In the genomic region with DNA sequence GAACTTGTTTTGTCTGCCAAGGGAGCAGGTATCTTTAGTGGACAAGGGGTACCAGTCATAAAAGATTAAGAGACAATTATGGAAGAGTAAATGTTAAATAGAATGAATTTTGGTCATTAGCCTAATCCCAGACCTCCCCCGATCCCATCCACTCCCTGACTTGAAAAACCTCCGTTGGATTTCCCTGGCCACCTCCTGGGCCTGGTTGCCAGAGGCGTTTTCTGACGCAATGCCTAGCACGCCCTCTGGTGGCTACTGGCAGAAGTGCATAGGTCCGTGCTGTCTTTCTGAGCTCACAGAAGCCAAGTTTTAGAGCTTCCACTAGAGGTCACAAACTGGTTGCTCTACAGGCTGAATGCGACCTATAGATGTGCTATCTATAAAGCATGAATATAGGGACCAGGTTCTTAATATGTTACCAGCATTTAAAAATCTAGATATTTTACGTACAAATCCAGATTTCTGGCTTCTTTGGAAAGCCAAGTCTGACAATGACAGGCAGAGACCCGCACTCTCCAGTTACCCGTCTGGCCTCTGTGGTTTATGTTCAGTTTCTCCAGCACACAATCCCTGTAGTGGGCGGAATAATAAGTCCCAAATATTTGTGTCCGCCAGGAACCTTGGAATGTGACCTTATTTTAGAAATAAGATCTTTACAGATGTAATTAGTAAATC, we compare ENCODE assay signal across 8 cellular contexts. TPM values are rescaled to one million over a fixed set of nuclear protein-coding genes. Genes with fewer than 3 reads are reported as not detected.
DNase-seq lines count a peak whose midpoint lies in the region; ATAC-seq, FAIRE-seq and TF ChIP-seq lines count a peak whose summit lies in the region.

No MANE protein-coding gene starts in this region.

- no peak for TF ChIP-seq POLR2A in body of pancreas (IDR thresholded peaks at IDR 0.05)

- peak; percentile 97 to 99 (median 99) for TF ChIP-seq CTCF in body of pancreas (IDR thresholded peaks at IDR 0.05)

- H3K36me3 ChIP-seq in body of pancreas (replicated peaks in 1 of 2; ENCODE audit: insufficient read depth in 1 of 2, low read depth in 2 of 2) = no peaks in the 10 kb centered on the region
- no peaks in the 10 kb centered on the region for H3K36me3 ChIP-seq in small intestine (ENCODE audit: control insufficient read depth in 2 of 2, insufficient read depth in 2 of 2, low read length in 2 of 2)

- no peak overlapping the region for H3K27ac ChIP-seq in body of pancreas
- H3K27ac ChIP-seq in small intestine (ENCODE audit: low read depth in 1 of 2, low read length in 1 of 2) = no peak overlapping the region

- no peaks in the 10 kb centered on the region for H3K4me1 ChIP-seq in body of pancreas
- H3K4me1 ChIP-seq in small intestine (ENCODE audit: control insufficient read depth in 2 of 2, insufficient read depth in 1 of 2, low read depth in 1 of 2, low read length in 1 of 2) = no peaks in the 10 kb centered on the region

- H3K27me3 ChIP-seq in body of pancreas (no peaks in the 10 kb centered on the region), small intestine (ENCODE audit: control insufficient read depth in 2 of 2, insufficient read depth in 2 of 2, low read length in 2 of 2) (no peaks in the 10 kb centered on the region)

- intact Hi-C loops in body of pancreas (cut with DNase I) = loop anchor here (10.0 kb wide), 1 partner anchor 296 kb away; no protein-coding TSS in a partner anchor

- FAIRE-seq in small intestine (lab: Jason Lieb, UNC) = no peak

- ATAC-seq in HG02970 (IDR thresholded peaks at IDR 0.05; ENCODE audit: low FRiP score, unreplicated experiment) (peak; percentile 53), body of pancreas (peak; percentile 92), HG02759 (IDR thresholded peaks at IDR 0.05; ENCODE audit: unreplicated experiment) (no peak)

- H3K9me3 ChIP-seq in body of pancreas = no peaks in the 10 kb centered on the region
- no peaks in the 10 kb centered on the region for H3K9me3 ChIP-seq in small intestine (ENCODE audit: control insufficient read depth, low read depth)

- peak; percentile 85 for DNase-seq in Daoy (ENCODE audit: low read depth)
- peak; percentile 86 for DNase-seq in NCI-H2171 treated with DMSO at 0.1 percent for 48 hours (lab: John Stamatoyannopoulos, UW)
- peak; percentile 89 for DNase-seq in UCSD-AML1 (lab: John Stamatoyannopoulos, UW; ENCODE audit: unreplicated experiment)
- peak; percentile 94 to 97 (median 94) for DNase-seq in body of pancreas
- DNase-seq in iPS DF 19.7 (ENCODE audit: low read depth, low spot score) = peak; percentile 78
- DNase-seq in small intestine = peak; percentile 94

- H3K4me3 ChIP-seq in body of pancreas = no peak overlapping the region
- no peak overlapping the region for H3K4me3 ChIP-seq in small intestine (ENCODE audit: low read depth in 1 of 2, low read length in 2 of 2)

- 24 to 26% methylated on average over 10 to 12 of the region's 12 CpGs for WGBS in body of pancreas, 2 donors
- WGBS in small intestine, 3 donors = 27 to 30% (median 29%) methylated on average over 12 of the region's 12 CpGs

RNA-seq across cellular contexts. Expression of a gene that starts 39.8 kb away (rescaled TPM):
- total RNA-seq in Daoy (2014; rRNA removed; shearing (Covaris generic)) = 0.29 TPM in 1 of 2 replicates, not detected in the other
- total RNA-seq in body of pancreas = 1 to 10 TPM; 2.0 to 7.3 TPM
- 10 to 100 TPM in 1 of 3 donors, 1 to 10 TPM in 2; 1.6 to 24.2 (median 2.2) TPM for polyA plus RNA-seq in small intestine
